In the genomic region with DNA sequence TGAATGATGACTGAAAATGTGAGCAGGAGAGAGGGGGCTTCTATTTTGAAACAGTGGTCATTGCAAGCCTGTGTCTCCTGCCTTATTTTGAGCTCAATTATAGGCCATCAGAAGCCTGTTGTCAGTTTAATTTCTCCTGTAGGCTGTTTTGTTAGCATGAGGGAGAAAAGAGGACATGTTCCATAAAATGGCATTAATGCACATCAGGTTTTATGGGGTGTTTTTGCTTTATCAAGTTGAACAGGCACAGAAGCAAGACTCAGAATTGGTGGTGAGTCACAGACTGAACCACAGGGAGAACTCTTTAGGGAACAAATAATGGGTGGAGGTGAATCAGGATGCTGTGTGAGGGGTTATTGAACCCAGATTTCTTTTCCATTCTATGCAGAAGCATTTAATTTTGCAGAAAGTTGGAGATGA, we compare ENCODE assay signal across 16 cellular contexts.
DNase-seq lines count a peak whose midpoint lies in the region; ATAC-seq and TF ChIP-seq lines count a peak whose summit lies in the region.
"Had no signal": no experiment of that assay in that cellular context is flagged by ENCODE, and none has a peak within 500 bp of the region (broad histone marks: within the 10 kb centered on the region; RNA-seq: fewer than 3 reads in every experiment).

No MANE protein-coding gene starts in this region.

- TF ChIP-seq CTCF in HFF-Myc (IDR thresholded peaks at IDR 0.05; ENCODE audit: low read depth, low read length, missing control alignments) (no peak), foreskin keratinocyte (conservative IDR thresholded peaks at IDR 0.05) (no peak), transverse colon (IDR thresholded peaks at IDR 0.05) (no peak), right atrium auricular region (IDR thresholded peaks at IDR 0.05) (no peak)

- H3K27ac ChIP-seq in foreskin keratinocyte (no peak overlapping the region), transverse colon (peak overlapping the region in 3 of 4 donors; percentile 57 to 69 (median 62)), right atrium auricular region (no peak overlapping the region)
- H3K27ac ChIP-seq: C4-2B, PC-9, suprapubic skin had no signal

- DNase-seq in HFF-Myc (ENCODE audit: extremely low read depth, low read depth) (peak; percentile 84), astrocyte of the hippocampus (ENCODE audit: low read depth, low spot score) (peak; percentile 32), foreskin keratinocyte (no peak), transverse colon (no peak), right atrium auricular region (ENCODE audit: low spot score) (no peak)
- DNase-seq: activated CD4-positive, alpha-beta memory T cell treated with anti-CD3 and anti-CD28 coated beads, Interleukin-2, amount 10 ng/mL, durations not matched to agents 7 days and 5 days; DMS79; naive B cell; NCI-H2081; PC-9; retina had no signal

- in situ Hi-C loops in transverse colon (cut with MboI; ENCODE audit: low pct_ligation_motif_present in 1 of 4, low pct_unique_long_range_greater_than_20kb in 1 of 4, low sequenced_read_pairs in 3 of 4), result no loop called here

- H3K4me3 ChIP-seq in HFF-Myc (replicated peaks; ENCODE audit: low read depth, low read length) (no peak overlapping the region), transverse colon (no peak overlapping the region), right atrium auricular region (no peak overlapping the region)
- H3K4me3 ChIP-seq: coronary artery, PC-9, suprapubic skin had no signal

- no peak for TF ChIP-seq EP300 in transverse colon (IDR thresholded peaks at IDR 0.05; ENCODE audit: low read depth)

- H3K4me1 ChIP-seq in foreskin keratinocyte, result no peaks in the 10 kb centered on the region
- H3K4me1 ChIP-seq in transverse colon, result peaks cover 6 to 37% (median 20%) of the 10 kb centered on the region in 4 donors
- H3K4me1 ChIP-seq in right atrium auricular region, result peaks cover 0 to 28% of the 10 kb centered on the region in 2 donors

- intact Hi-C loops in transverse colon (cut with DNase I; ENCODE audit: low total_unique reads), result no loop called here

- ATAC-seq in foreskin keratinocyte, result peak; percentile 44
- ATAC-seq in GM21526 (IDR thresholded peaks at IDR 0.05; ENCODE audit: low FRiP score, unreplicated experiment), result no peak
- no peak for ATAC-seq in esophagus mucosa

- H3K27me3 ChIP-seq in foreskin keratinocyte (no peaks in the 10 kb centered on the region), transverse colon (no peaks in the 10 kb centered on the region), right atrium auricular region (no peaks in the 10 kb centered on the region)
- H3K27me3 ChIP-seq: suprapubic skin had no signal

- H3K9me3 ChIP-seq in transverse colon, result no peaks in the 10 kb centered on the region
- H3K9me3 ChIP-seq in right atrium auricular region, result no peaks in the 10 kb centered on the region
- H3K9me3 ChIP-seq: suprapubic skin had no signal

- H3K36me3 ChIP-seq in transverse colon, result no peaks in the 10 kb centered on the region
- peaks cover 30% of the 10 kb centered on the region for H3K36me3 ChIP-seq in right atrium auricular region

- no peak for TF ChIP-seq POLR2A in transverse colon (IDR thresholded peaks at IDR 0.05)

Comparison
In these comparisons a context has a peak if more than half of its experiments do, and no peak if none do; other contexts are left out.
1. DNase-seq: peak in HFF-Myc (single experiment) and astrocyte of the hippocampus (single experiment); none in foreskin keratinocyte (0 of 2), transverse colon (single experiment) and right atrium auricular region (single experiment).
2. H3K27ac ChIP-seq: peak in transverse colon (3 of 4); none in foreskin keratinocyte (single experiment) and right atrium auricular region (0 of 2).